Comparison of ENCODE assay signal across 8 cellular contexts in genomic region chr2:169479257-169480078, GRCh38. TPM values are rescaled to one million over a fixed set of nuclear protein-coding genes. Genes with fewer than 3 reads are reported as not detected.
DNase-seq lines count a peak whose midpoint lies in the region; ATAC-seq and TF ChIP-seq lines count a peak whose summit lies in the region.

Gene BBS5 (plus strand): TSS chr2:169479494. CDS start chr2:169479554, 60 bp downstream.

- no peaks in the 10 kb centered on the region for H3K9me3 ChIP-seq in mucosa of descending colon

- H3K4me1 ChIP-seq in mucosa of descending colon (ENCODE audit: low read depth): peaks cover 8% of the 10 kb centered on the region

- H3K4me3 ChIP-seq in epithelial cell of proximal tubule (ENCODE audit: low read depth, low read length) (peak within 1 kb of the TSS; percentile 83), mucosa of descending colon (peak within 1 kb of the TSS; percentile 29)

- peak; percentile 80 for DNase-seq in CD1c-positive myeloid dendritic cell (ENCODE audit: extremely low spot score)
- peak; percentile 74 for DNase-seq in NOMO-1 treated with dmso at 0.1 percent for 144 hours (lab: John Stamatoyannopoulos, UW; ENCODE audit: unreplicated experiment)
- peak; percentile 59 for DNase-seq in activated T-cell treated with anti-CD3 and anti-CD28 coated beads for 1 hour (ENCODE audit: low read depth)
- DNase-seq in epithelial cell of proximal tubule (ENCODE audit: low read depth): no peak
- peak; percentile 81 to 85 (median 83) for DNase-seq in mucosa of descending colon
- peak; percentile 32 to 33 for DNase-seq in stimulated activated CD8-positive, alpha-beta memory T cell treated with anti-CD3 and anti-CD28 coated beads, Interleukin-4, amount 100 ng/mL, for 1 hour (ENCODE audit: low read depth in 2 of 2, low spot score in 1 of 2)

- intact Hi-C loops in mucosa of descending colon (cut with DNase I, micrococcal nuclease): no loop called here

- ATAC-seq in GM19397 (IDR thresholded peaks at IDR 0.05; ENCODE audit: unreplicated experiment): peak; percentile 97
- peak; percentile 86 for ATAC-seq in HG03571 (IDR thresholded peaks at IDR 0.05; ENCODE audit: unreplicated experiment)
- ATAC-seq in mucosa of descending colon: peak; percentile 96

- peak; percentile 58 for TF ChIP-seq CTCF in epithelial cell of proximal tubule (conservative IDR thresholded peaks at IDR 0.05; ENCODE audit: low read depth, low read length)
- TF ChIP-seq CTCF in mucosa of descending colon (IDR thresholded peaks at IDR 0.05): no peak

- no peaks in the 10 kb centered on the region for H3K36me3 ChIP-seq in mucosa of descending colon (ENCODE audit: low read depth)

RNA-seq across cellular contexts. Expression of gene BBS5, which starts in this region (rescaled TPM):
- total RNA-seq in epithelial cell of proximal tubule: 3.6 and 4.3 TPM in 2 replicates
- total RNA-seq in mucosa of descending colon: 1 to 10 TPM; 2.7 to 7.1 (median 4.4) TPM
